In genomic region chr21:44709426-44710293, GRCh38 we compare ENCODE assay signal across 11 cellular contexts. TPM values are rescaled to one million over a fixed set of nuclear protein-coding genes. Genes with fewer than 3 reads are reported as not detected.
DNase-seq lines count a peak whose midpoint lies in the region; ATAC-seq, FAIRE-seq and TF ChIP-seq lines count a peak whose summit lies in the region.
"Had no signal": no experiment of that assay in that cellular context is flagged by ENCODE, and none has a peak within 500 bp of the region (broad histone marks: within the 10 kb centered on the region; RNA-seq: fewer than 3 reads in every experiment).

No MANE protein-coding gene starts in this region.

- H3K9ac ChIP-seq in PC-3 (ENCODE audit: low read length): no peak overlapping the region
- no peak overlapping the region for H3K9ac ChIP-seq in HepG2 (ENCODE audit: insufficient read depth, low read depth, low read length)

- H3F3A ChIP-seq in PC-3 (ENCODE audit: low read length, unreplicated experiment): no peaks in the 10 kb centered on the region

- H3K9me3 ChIP-seq in PC-3 (ENCODE audit: low read length) (no peaks in the 10 kb centered on the region), HepG2 (ENCODE audit: low read length) (no peaks in the 10 kb centered on the region)
- H3K9me3 ChIP-seq: pancreas had no signal

- H3K4me2 ChIP-seq in PC-3 (ENCODE audit: low read length) (peak overlapping the region; percentile 67), HepG2 (ENCODE audit: low read depth, low read length) (no peak overlapping the region)

- 0 out of 2 replicates have a peak overlapping the region, but pooled peaks have one; percentile 16 for H2AFZ ChIP-seq in PC-3 (ENCODE audit: low read length)
- H2AFZ ChIP-seq in HepG2 (ENCODE audit: low read length): no peak overlapping the region

- TF ChIP-seq CTCF in PC-3 (conservative IDR thresholded peaks at IDR 0.05; ENCODE audit: low read depth, low read length) (no peak), fibroblast of the aortic adventitia (IDR thresholded peaks at IDR 0.05; ENCODE audit: insufficient read depth, low read length) (no peak), HepG2 (CRISPR knock-in tag; IDR thresholded peaks at IDR 0.05) (no peak)

- H3K27ac ChIP-seq in PC-3 (ENCODE audit: low read length) (no peak overlapping the region), HepG2 (ENCODE audit: extremely low read length, insufficient read depth, low read length) (no peak overlapping the region)
- H3K27ac ChIP-seq: brain microvascular endothelial cell, pancreas had no signal

- POLR2A ChIA-PET in PC-3 (lab: Charles Lee; ENCODE audit: unreplicated experiment) (interaction anchor here (0.6 kb wide), 1 partner anchor 34 kb away, joined by 4 read pairs; no protein-coding TSS in a partner anchor), HepG2 (lab: Yijun Ruan, JAX) (no interaction called here)

- BruUV-seq in PC-3 (replicated peaks; lab: Mats Ljungman, UMichigan): no TSS peak
- BruUV-seq in HepG2 (replicated peaks; lab: Mats Ljungman, UMichigan): no TSS peak

- no peak for FAIRE-seq in HepG2 (lab: Jason Lieb, UNC)
- FAIRE-seq: pancreas had no signal

- TF ChIP-seq RAD21 in HepG2 (CRISPR knock-in tag; IDR thresholded peaks at IDR 0.05): no peak

- DNase-seq in NCI-H748 (lab: John Stamatoyannopoulos, UW; ENCODE audit: unreplicated experiment): peak; percentile 45
- DNase-seq in NCI-H748 treated with DMSO at 0.1 percent for 48 hours (lab: John Stamatoyannopoulos, UW): no peak
- peak; percentile 62 for DNase-seq in PC-3
- DNase-seq in fibroblast of the aortic adventitia (ENCODE audit: low read depth): peak; percentile 7
- peak; percentile 48 for DNase-seq in sciatic nerve (ENCODE audit: low spot score)
- no peak for DNase-seq in HepG2 (ENCODE audit: low spot score)
- DNase-seq in effector CD8-positive, alpha-beta T cell (lab: John Stamatoyannopoulos, UW): no peak
- DNase-seq: brain microvascular endothelial cell had no signal

- H4K20me1 ChIP-seq in PC-3 (ENCODE audit: low read length): no peaks in the 10 kb centered on the region
- no peaks in the 10 kb centered on the region for H4K20me1 ChIP-seq in HepG2 (ENCODE audit: insufficient read depth, low read length)

- CTCF ChIA-PET in PC-3 (lab: Charles Lee): interaction anchor here (1.4 to 1.6 kb wide), 2 partner anchors 33 to 84 kb away, joined by 5 to 7 read pairs; no protein-coding TSS in a partner anchor
- CTCF ChIA-PET in HepG2 (lab: Yijun Ruan, JAX; ENCODE audit: low intra/inter-chr PET ratio, low total read pairs): no interaction called here

- in situ Hi-C loops in HepG2 (cut with HindIII; ENCODE audit: extremely low pct_ligation_motif_present, low pct_unique_long_range_greater_than_20kb): no loop called here

- no peaks in the 10 kb centered on the region for H3K36me3 ChIP-seq in PC-3 (ENCODE audit: low read depth, low read length)
- no peaks in the 10 kb centered on the region for H3K36me3 ChIP-seq in HepG2 (replicated peaks in 1 of 2; ENCODE audit: control insufficient read depth in 1 of 2, insufficient read depth in 2 of 2, low read length in 2 of 2)
- H3K36me3 ChIP-seq: brain microvascular endothelial cell, pancreas had no signal

- H3K4me1 ChIP-seq in PC-3 (ENCODE audit: insufficient read depth, low read length): peaks cover 12% of the 10 kb centered on the region; the same call in 1 of the 2 replicates
- H3K4me1 ChIP-seq in HepG2 (ENCODE audit: insufficient read depth, low read length): peaks cover 7% of the 10 kb centered on the region; the same call in 1 of the 2 replicates
- H3K4me1 ChIP-seq: pancreas had no signal

- intact Hi-C loops in PC-3 (cut with micrococcal nuclease): loop anchor here (5.0 kb wide), 1 partner anchor 78 kb away; no protein-coding TSS in a partner anchor
- intact Hi-C loops in sciatic nerve (cut with DNase I): no loop called here
- intact Hi-C loops in HepG2 (cut with micrococcal nuclease; ENCODE audit: unreplicated experiment): no loop called here

- no peak for TF ChIP-seq POLR2A in HepG2 (IDR thresholded peaks at IDR 0.05; ENCODE audit: insufficient read depth in 1 of 2, low read depth in 2 of 2, low read length in 2 of 2)

- ATAC-seq in PC-3 (peak; percentile 58), sciatic nerve (no peak), GM18909 (IDR thresholded peaks at IDR 0.05; ENCODE audit: poor library complexity, unreplicated experiment) (no peak), HepG2 (no peak)

- peaks cover 11% of the 10 kb centered on the region; the same call in 1 of the 2 replicates for H3K27me3 ChIP-seq in PC-3 (ENCODE audit: low read length)
- peaks cover 16 to 62% of the 10 kb centered on the region in 2 experiments for H3K27me3 ChIP-seq in HepG2 (ENCODE audit: control insufficient read depth in 1 of 2, insufficient read depth in 2 of 2, low read length in 2 of 2)

- peak overlapping the region; percentile 29; the same call in 1 of the 2 replicates for H3K4me3 ChIP-seq in PC-3 (ENCODE audit: low read length)
- no peak overlapping the region for H3K4me3 ChIP-seq in fibroblast of the aortic adventitia (ENCODE audit: low read depth, low read length)
- H3K4me3 ChIP-seq in HepG2 (replicated peaks in 1 of 3; ENCODE audit: insufficient read depth in 1 of 3, low read depth in 2 of 3, low read length in 3 of 3): no peak overlapping the region
- H3K4me3 ChIP-seq: pancreas had no signal

- no peaks in the 10 kb centered on the region for H3K9me2 ChIP-seq in PC-3 (replicated peaks; ENCODE audit: low read length)

- TF ChIP-seq EP300 in HepG2 (IDR thresholded peaks at IDR 0.05; ENCODE audit: low read depth in 2 of 2, low read length in 2 of 2): no peak
- TF ChIP-seq EP300 in HepG2 (CRISPR knock-in tag; IDR thresholded peaks at IDR 0.05; ENCODE audit: borderline replicate concordance): no peak

- H3K79me2 ChIP-seq in PC-3 (ENCODE audit: low read length) (no peaks in the 10 kb centered on the region), HepG2 (ENCODE audit: insufficient read depth, low read length) (no peaks in the 10 kb centered on the region)

- 52% methylated on average over 31 of the region's 45 CpGs for WGBS in HepG2 (ENCODE audit: low lambda C conversion rate)

RNA-seq across cellular contexts. Expression of gene TSPEAR, which starts 1.7 kb away (rescaled TPM):
- total RNA-seq in PC-3 (2014; rRNA removed) (2.1 and 3.2 TPM in 2 replicates), fibroblast of the aortic adventitia (ENCODE audit: low replicate concordance) (0.08 TPM in 1 of 2 replicates, not detected in the other), sciatic nerve (not detected), HepG2 (2016; rRNA removed; fragmentation: Illumina TruSeq; extraction: Trizol) (0.07 and 0.18 TPM in 2 replicates)
- total RNA-seq in HepG2 (2016; cell fraction: cytosol; rRNA removed; fragmentation: Illumina TruSeq; extraction: Trizol; ENCODE audit: low read depth): 0.09 TPM in 1 of 2 replicates, not detected in the other
- 0.10 and 0.19 TPM in 2 replicates for total RNA-seq in HepG2 (2016; cell fraction: insoluble cytoplasmic fraction; rRNA removed; fragmentation: Illumina TruSeq; extraction: Trizol)
- total RNA-seq in HepG2 (2016; cell fraction: membrane; rRNA removed; fragmentation: Illumina TruSeq; extraction: Trizol): 0.24 and 0.28 TPM in 2 replicates
- 0.16 TPM in 1 of 2 replicates, not detected in the other for total RNA-seq in HepG2 (2016; cell fraction: nucleus; rRNA removed; fragmentation: Illumina TruSeq; extraction: Trizol)
- 0.32 and 0.33 TPM in 2 replicates for polyA plus RNA-seq in HepG2 (2011; rRNA removed)
- 0.28 and 0.32 TPM in 2 replicates for polyA plus RNA-seq in HepG2 (2011; cell fraction: cytosol; rRNA removed)
- polyA plus RNA-seq in HepG2 (2011; cell fraction: nucleus; rRNA removed): 0.59 and 0.71 TPM in 2 replicates
- polyA plus RNA-seq in HepG2 (2012): 0.63 and 0.68 TPM in 2 replicates
- 0.10 and 0.12 TPM in 2 replicates for polyA plus RNA-seq in HepG2 (2016; cell fraction: cytosol; fragmentation: Illumina TruSeq; extraction: Trizol; ENCODE audit: low read depth)
- polyA plus RNA-seq in HepG2 (2016; cell fraction: insoluble cytoplasmic fraction; fragmentation: Illumina TruSeq; extraction: Trizol; ENCODE audit: low read depth): 0.19 and 0.25 TPM in 2 replicates
- 0.31 and 0.42 TPM in 2 replicates for polyA plus RNA-seq in HepG2 (2016; cell fraction: membrane; fragmentation: Illumina TruSeq; extraction: Trizol; ENCODE audit: low read depth)
- 0.11 TPM in 1 of 2 replicates, not detected in the other for polyA plus RNA-seq in HepG2 (2016; cell fraction: nucleus; fragmentation: Illumina TruSeq; extraction: Trizol; ENCODE audit: insufficient read depth, low read depth)
- polyA minus RNA-seq in HepG2 (2011; rRNA and poly(A)+ RNA removed; ENCODE audit: low replicate concordance): 0.82 TPM in 1 of 2 replicates, not detected in the other
- 0.18 and 0.20 TPM in 2 replicates for polyA minus RNA-seq in HepG2 (2011; cell fraction: cytosol; rRNA and poly(A)+ RNA removed)
- polyA minus RNA-seq in HepG2 (2011; cell fraction: nucleus; rRNA and poly(A)+ RNA removed): 0.26 and 0.37 TPM in 2 replicates
- total RNA-seq: temporal lobe had no signal

RNA-seq across cellular contexts. Expression of gene KRTAP10-12, which starts 12.7 kb away (rescaled TPM):
- total RNA-seq in PC-3 (2014; rRNA removed) (not detected in 2 replicates), fibroblast of the aortic adventitia (ENCODE audit: low replicate concordance) (not detected in 2 replicates), sciatic nerve (not detected), HepG2 (2016; rRNA removed; fragmentation: Illumina TruSeq; extraction: Trizol) (not detected in 2 replicates)
- total RNA-seq in HepG2 (2016; cell fraction: cytosol; rRNA removed; fragmentation: Illumina TruSeq; extraction: Trizol; ENCODE audit: low read depth): not detected in 2 replicates
- not detected in 2 replicates for total RNA-seq in HepG2 (2016; cell fraction: insoluble cytoplasmic fraction; rRNA removed; fragmentation: Illumina TruSeq; extraction: Trizol)
- total RNA-seq in HepG2 (2016; cell fraction: membrane; rRNA removed; fragmentation: Illumina TruSeq; extraction: Trizol): not detected in 2 replicates
- not detected in 2 replicates for total RNA-seq in HepG2 (2016; cell fraction: nucleus; rRNA removed; fragmentation: Illumina TruSeq; extraction: Trizol)
- polyA plus RNA-seq in HepG2 (2011; rRNA removed): not detected in 2 replicates
- polyA plus RNA-seq in HepG2 (2011; cell fraction: cytosol; rRNA removed): not detected in 2 replicates
- polyA plus RNA-seq in HepG2 (2011; cell fraction: nucleus; rRNA removed): not detected in 2 replicates
- polyA plus RNA-seq in HepG2 (2012): not detected in 2 replicates
- polyA plus RNA-seq in HepG2 (2016; cell fraction: cytosol; fragmentation: Illumina TruSeq; extraction: Trizol; ENCODE audit: low read depth): not detected in 2 replicates
- not detected in 2 replicates for polyA plus RNA-seq in HepG2 (2016; cell fraction: insoluble cytoplasmic fraction; fragmentation: Illumina TruSeq; extraction: Trizol; ENCODE audit: low read depth)
- polyA plus RNA-seq in HepG2 (2016; cell fraction: membrane; fragmentation: Illumina TruSeq; extraction: Trizol; ENCODE audit: low read depth): not detected in 2 replicates
- polyA plus RNA-seq in HepG2 (2016; cell fraction: nucleus; fragmentation: Illumina TruSeq; extraction: Trizol; ENCODE audit: insufficient read depth, low read depth): not detected in 2 replicates
- not detected in 2 replicates for polyA minus RNA-seq in HepG2 (2011; rRNA and poly(A)+ RNA removed; ENCODE audit: low replicate concordance)
- not detected in 2 replicates for polyA minus RNA-seq in HepG2 (2011; cell fraction: cytosol; rRNA and poly(A)+ RNA removed)
- not detected in 2 replicates for polyA minus RNA-seq in HepG2 (2011; cell fraction: nucleus; rRNA and poly(A)+ RNA removed)
- total RNA-seq: pancreas, temporal lobe had no signal
- polyA plus RNA-seq: pancreas had no signal

RNA-seq across cellular contexts. Expression of gene KRTAP12-1, which starts 27.7 kb away (rescaled TPM):
- total RNA-seq in PC-3 (2014; rRNA removed) (0.62 and 0.86 TPM in 2 replicates), fibroblast of the aortic adventitia (ENCODE audit: low replicate concordance) (not detected in 2 replicates), sciatic nerve (not detected), HepG2 (2016; rRNA removed; fragmentation: Illumina TruSeq; extraction: Trizol) (not detected in 2 replicates)
- total RNA-seq in HepG2 (2016; cell fraction: cytosol; rRNA removed; fragmentation: Illumina TruSeq; extraction: Trizol; ENCODE audit: low read depth): not detected in 2 replicates
- not detected in 2 replicates for total RNA-seq in HepG2 (2016; cell fraction: insoluble cytoplasmic fraction; rRNA removed; fragmentation: Illumina TruSeq; extraction: Trizol)
- total RNA-seq in HepG2 (2016; cell fraction: membrane; rRNA removed; fragmentation: Illumina TruSeq; extraction: Trizol): not detected in 2 replicates
- total RNA-seq in HepG2 (2016; cell fraction: nucleus; rRNA removed; fragmentation: Illumina TruSeq; extraction: Trizol): not detected in 2 replicates
- polyA plus RNA-seq in HepG2 (2011; rRNA removed): 0.13 TPM in 1 of 2 replicates, not detected in the other
- not detected in 2 replicates for polyA plus RNA-seq in HepG2 (2011; cell fraction: cytosol; rRNA removed)
- polyA plus RNA-seq in HepG2 (2011; cell fraction: nucleus; rRNA removed): 0.40 TPM in 1 of 2 replicates, not detected in the other
- polyA plus RNA-seq in HepG2 (2012): not detected in 2 replicates
- polyA plus RNA-seq in HepG2 (2016; cell fraction: cytosol; fragmentation: Illumina TruSeq; extraction: Trizol; ENCODE audit: low read depth): not detected in 2 replicates
- not detected in 2 replicates for polyA plus RNA-seq in HepG2 (2016; cell fraction: insoluble cytoplasmic fraction; fragmentation: Illumina TruSeq; extraction: Trizol; ENCODE audit: low read depth)
- not detected in 2 replicates for polyA plus RNA-seq in HepG2 (2016; cell fraction: membrane; fragmentation: Illumina TruSeq; extraction: Trizol; ENCODE audit: low read depth)
- not detected in 2 replicates for polyA plus RNA-seq in HepG2 (2016; cell fraction: nucleus; fragmentation: Illumina TruSeq; extraction: Trizol; ENCODE audit: insufficient read depth, low read depth)
- not detected in 2 replicates for polyA minus RNA-seq in HepG2 (2011; rRNA and poly(A)+ RNA removed; ENCODE audit: low replicate concordance)
- not detected in 2 replicates for polyA minus RNA-seq in HepG2 (2011; cell fraction: cytosol; rRNA and poly(A)+ RNA removed)
- not detected in 2 replicates for polyA minus RNA-seq in HepG2 (2011; cell fraction: nucleus; rRNA and poly(A)+ RNA removed)
- total RNA-seq: pancreas, temporal lobe had no signal
- polyA plus RNA-seq: pancreas had no signal

RNA-seq across cellular contexts. Expression of gene KRTAP12-2, which starts 42.9 kb away (rescaled TPM):
- total RNA-seq in PC-3 (2014; rRNA removed) (not detected in 2 replicates), fibroblast of the aortic adventitia (ENCODE audit: low replicate concordance) (not detected in 2 replicates), sciatic nerve (not detected), HepG2 (2016; rRNA removed; fragmentation: Illumina TruSeq; extraction: Trizol) (not detected in 2 replicates)
- total RNA-seq in HepG2 (2016; cell fraction: cytosol; rRNA removed; fragmentation: Illumina TruSeq; extraction: Trizol; ENCODE audit: low read depth): not detected in 2 replicates
- total RNA-seq in HepG2 (2016; cell fraction: insoluble cytoplasmic fraction; rRNA removed; fragmentation: Illumina TruSeq; extraction: Trizol): not detected in 2 replicates
- not detected in 2 replicates for total RNA-seq in HepG2 (2016; cell fraction: membrane; rRNA removed; fragmentation: Illumina TruSeq; extraction: Trizol)
- not detected in 2 replicates for total RNA-seq in HepG2 (2016; cell fraction: nucleus; rRNA removed; fragmentation: Illumina TruSeq; extraction: Trizol)
- polyA plus RNA-seq in HepG2 (2011; rRNA removed): not detected in 2 replicates
- polyA plus RNA-seq in HepG2 (2011; cell fraction: cytosol; rRNA removed): not detected in 2 replicates
- polyA plus RNA-seq in HepG2 (2011; cell fraction: nucleus; rRNA removed): not detected in 2 replicates
- polyA plus RNA-seq in HepG2 (2012): not detected in 2 replicates
- not detected in 2 replicates for polyA plus RNA-seq in HepG2 (2016; cell fraction: cytosol; fragmentation: Illumina TruSeq; extraction: Trizol; ENCODE audit: low read depth)
- not detected in 2 replicates for polyA plus RNA-seq in HepG2 (2016; cell fraction: insoluble cytoplasmic fraction; fragmentation: Illumina TruSeq; extraction: Trizol; ENCODE audit: low read depth)
- not detected in 2 replicates for polyA plus RNA-seq in HepG2 (2016; cell fraction: membrane; fragmentation: Illumina TruSeq; extraction: Trizol; ENCODE audit: low read depth)
- not detected in 2 replicates for polyA plus RNA-seq in HepG2 (2016; cell fraction: nucleus; fragmentation: Illumina TruSeq; extraction: Trizol; ENCODE audit: insufficient read depth, low read depth)
- polyA minus RNA-seq in HepG2 (2011; rRNA and poly(A)+ RNA removed; ENCODE audit: low replicate concordance): not detected in 2 replicates
- polyA minus RNA-seq in HepG2 (2011; cell fraction: cytosol; rRNA and poly(A)+ RNA removed): not detected in 2 replicates
- not detected in 2 replicates for polyA minus RNA-seq in HepG2 (2011; cell fraction: nucleus; rRNA and poly(A)+ RNA removed)
- total RNA-seq: pancreas, temporal lobe had no signal
- polyA plus RNA-seq: pancreas had no signal

RNA-seq across cellular contexts. Expression of gene KRTAP12-3, which starts 51.9 kb away (rescaled TPM):
- total RNA-seq in PC-3 (2014; rRNA removed): not detected in 2 replicates
- total RNA-seq in fibroblast of the aortic adventitia (ENCODE audit: low replicate concordance): not detected in 2 replicates
- total RNA-seq in sciatic nerve: not detected
- total RNA-seq in HepG2 (2016; rRNA removed; fragmentation: Illumina TruSeq; extraction: Trizol): not detected in 2 replicates
- not detected in 2 replicates for total RNA-seq in HepG2 (2016; cell fraction: cytosol; rRNA removed; fragmentation: Illumina TruSeq; extraction: Trizol; ENCODE audit: low read depth)
- total RNA-seq in HepG2 (2016; cell fraction: insoluble cytoplasmic fraction; rRNA removed; fragmentation: Illumina TruSeq; extraction: Trizol): not detected in 2 replicates
- total RNA-seq in HepG2 (2016; cell fraction: membrane; rRNA removed; fragmentation: Illumina TruSeq; extraction: Trizol): not detected in 2 replicates
- not detected in 2 replicates for total RNA-seq in HepG2 (2016; cell fraction: nucleus; rRNA removed; fragmentation: Illumina TruSeq; extraction: Trizol)
- polyA plus RNA-seq in HepG2 (2011; rRNA removed): not detected in 2 replicates
- not detected in 2 replicates for polyA plus RNA-seq in HepG2 (2011; cell fraction: cytosol; rRNA removed)
- polyA plus RNA-seq in HepG2 (2011; cell fraction: nucleus; rRNA removed): not detected in 2 replicates
- not detected in 2 replicates for polyA plus RNA-seq in HepG2 (2012)
- not detected in 2 replicates for polyA plus RNA-seq in HepG2 (2016; cell fraction: cytosol; fragmentation: Illumina TruSeq; extraction: Trizol; ENCODE audit: low read depth)
- polyA plus RNA-seq in HepG2 (2016; cell fraction: insoluble cytoplasmic fraction; fragmentation: Illumina TruSeq; extraction: Trizol; ENCODE audit: low read depth): not detected in 2 replicates
- not detected in 2 replicates for polyA plus RNA-seq in HepG2 (2016; cell fraction: membrane; fragmentation: Illumina TruSeq; extraction: Trizol; ENCODE audit: low read depth)
- not detected in 2 replicates for polyA plus RNA-seq in HepG2 (2016; cell fraction: nucleus; fragmentation: Illumina TruSeq; extraction: Trizol; ENCODE audit: insufficient read depth, low read depth)
- polyA minus RNA-seq in HepG2 (2011; rRNA and poly(A)+ RNA removed; ENCODE audit: low replicate concordance): not detected in 2 replicates
- polyA minus RNA-seq in HepG2 (2011; cell fraction: cytosol; rRNA and poly(A)+ RNA removed): not detected in 2 replicates
- polyA minus RNA-seq in HepG2 (2011; cell fraction: nucleus; rRNA and poly(A)+ RNA removed): not detected in 2 replicates
- total RNA-seq: pancreas, temporal lobe had no signal
- polyA plus RNA-seq: pancreas had no signal

Comparison
In these comparisons a context has a peak if more than half of its experiments do, and no peak if none do; other contexts are left out.
1. DNase-seq: peak in NCI-H748 (single experiment), PC-3 (single experiment), fibroblast of the aortic adventitia (single experiment) and sciatic nerve (single experiment); none in NCI-H748 treated with DMSO at 0.1 percent for 48 hours (single experiment), HepG2 (single experiment) and effector CD8-positive, alpha-beta T cell (single experiment).